In genomic region chr3:129045675-129046036, GRCh38 we compare ENCODE assay signal across 8 cellular contexts. TPM values are rescaled to one million over a fixed set of nuclear protein-coding genes. Genes with fewer than 3 reads are reported as not detected.
DNase-seq lines count a peak whose midpoint lies in the region; TF ChIP-seq lines count a peak whose summit lies in the region.

No MANE protein-coding gene starts in this region.

- peak; percentile 14 for DNase-seq in activated effector memory CD4-positive, alpha-beta T cell treated with Interleukin-2 at 50 U/mL for 16 hours
- peak; percentile 14 for DNase-seq in stimulated activated CD8-positive, alpha-beta memory T cell treated with anti-CD3 and anti-CD28 coated beads, Interleukin-15, amount 100 ng/mL, for 1 hour (ENCODE audit: low read depth)
- no peak for DNase-seq in NCI-H2081 treated with DMSO at 0.1 percent for 48 hours (lab: John Stamatoyannopoulos, UW)
- DNase-seq in SK-N-DZ (ENCODE audit: low spot score), result no peak
- no peak for DNase-seq in NCI-H2227 treated with DMSO at 0.1 percent for 48 hours (lab: John Stamatoyannopoulos, UW)
- DNase-seq in mesenteric fat pad (ENCODE audit: low spot score), result no peak

- H4K20me1 ChIP-seq in KMS-11 (ENCODE audit: insufficient read depth), result no peaks in the 10 kb centered on the region

- no peak overlapping the region for H3K4me2 ChIP-seq in KMS-11

- H3K9me3 ChIP-seq in iPS-15b (ENCODE audit: control insufficient read depth, insufficient read depth, low read length), result no peaks in the 10 kb centered on the region

- H3K27me3 ChIP-seq in KMS-11 (ENCODE audit: insufficient read depth, low read depth), result no peaks in the 10 kb centered on the region; the same call in 1 of the 2 replicates
- peaks cover 7% of the 10 kb centered on the region for H3K27me3 ChIP-seq in iPS-15b (ENCODE audit: control insufficient read depth, insufficient read depth, low read length)

- H2AFZ ChIP-seq in KMS-11 (ENCODE audit: low read depth), result 0 out of 2 replicates have a peak overlapping the region, but pooled peaks have one; percentile 8

- no peak for TF ChIP-seq CTCF in KMS-11 (conservative IDR thresholded peaks at IDR 0.05; ENCODE audit: low read depth, low read length)

- H3K4me1 ChIP-seq in KMS-11 (ENCODE audit: low read depth, poor library complexity, severe bottlenecking) (no peaks in the 10 kb centered on the region), iPS-15b (ENCODE audit: control insufficient read depth, insufficient read depth, low read length) (no peaks in the 10 kb centered on the region)

- H3K9ac ChIP-seq in KMS-11 (no peak overlapping the region), iPS-15b (ENCODE audit: low read depth, low read length) (no peak overlapping the region)

- no peaks in the 10 kb centered on the region for H3K79me2 ChIP-seq in KMS-11 (ENCODE audit: insufficient read depth, low read depth)

- H3K36me3 ChIP-seq in KMS-11 (ENCODE audit: insufficient read depth) (no peaks in the 10 kb centered on the region), iPS-15b (ENCODE audit: control insufficient read depth, insufficient read depth, low read length) (no peaks in the 10 kb centered on the region)

- H3K4me3 ChIP-seq in KMS-11 (IDR thresholded peaks at IDR 0.05; ENCODE audit: insufficient read depth, low read depth, low read length) (no peak overlapping the region), iPS-15b (ENCODE audit: low read depth, low read length) (peak overlapping the region; percentile 32)

- H3K27ac ChIP-seq in KMS-11, result no peak overlapping the region

RNA-seq across cellular contexts. Expression of gene GP9, which starts 14.9 kb away (rescaled TPM):
- polyA plus RNA-seq in SK-N-DZ (2014; cell fraction: cytosol; rRNA removed), result not detected in 2 replicates
- polyA plus RNA-seq in SK-N-DZ (2014; cell fraction: nucleus; rRNA removed), result not detected in 2 replicates
- total RNA-seq in mesenteric fat pad, result not detected

RNA-seq across cellular contexts. Expression of gene EFCC1, which starts 44.6 kb away (rescaled TPM):
- not detected in 2 replicates for polyA plus RNA-seq in SK-N-DZ (2014; cell fraction: cytosol; rRNA removed)
- not detected in 2 replicates for polyA plus RNA-seq in SK-N-DZ (2014; cell fraction: nucleus; rRNA removed)
- 1.8 TPM for total RNA-seq in mesenteric fat pad

RNA-seq across cellular contexts. Expression of gene CFAP92, which starts 51.8 kb away (rescaled TPM):
- 0.06 TPM in 1 of 2 replicates, not detected in the other for polyA plus RNA-seq in SK-N-DZ (2014; cell fraction: cytosol; rRNA removed)
- 0.62 TPM in 1 of 2 replicates, not detected in the other for polyA plus RNA-seq in SK-N-DZ (2014; cell fraction: nucleus; rRNA removed)
- total RNA-seq in mesenteric fat pad, result 0.64 TPM

Comparison
In these comparisons a context has a peak if more than half of its experiments do, and no peak if none do; other contexts are left out.
1. DNase-seq: peak in activated effector memory CD4-positive, alpha-beta T cell treated with Interleukin-2 at 50 U/mL for 16 hours (single experiment) and stimulated activated CD8-positive, alpha-beta memory T cell treated with anti-CD3 and anti-CD28 coated beads, Interleukin-15, amount 100 ng/mL, for 1 hour (single experiment); none in NCI-H2081 treated with DMSO at 0.1 percent for 48 hours (single experiment), SK-N-DZ (single experiment), NCI-H2227 treated with DMSO at 0.1 percent for 48 hours (single experiment) and mesenteric fat pad (single experiment).